29 cellular contexts compared by ENCODE assay signal in genomic region chr5:150295741-150296486, GRCh38. TPM values are rescaled to one million over a fixed set of nuclear protein-coding genes. Genes with fewer than 3 reads are reported as not detected.
A peak's percentile ranks its signal among the peaks of the same experiment; 100 is the strongest.
DNase-seq lines count a peak whose midpoint lies in the region; ATAC-seq, FAIRE-seq and TF ChIP-seq lines count a peak whose summit lies in the region.
"Had no signal": no experiment of that assay in that cellular context is flagged by ENCODE, and none has a peak within 500 bp of the region (broad histone marks: within the 10 kb centered on the region; RNA-seq: fewer than 3 reads in every experiment).

No MANE protein-coding gene starts in this region.

- H3K36me3 Mint-ChIP-seq in brain: no peaks in the 10 kb centered on the region
- H3K36me3 Mint-ChIP-seq in activated CD4-positive, alpha-beta memory T cell treated with anti-CD3 and anti-CD28 coated beads for 36 hours: no peaks in the 10 kb centered on the region
- H3K36me3 Mint-ChIP-seq: CD14-positive monocyte; IgD-negative memory B cell; natural killer cell treated with Interleukin-12 subunit alpha and Interleukin-12 subunit beta and Interleukin-15 and Interleukin-18, amount 100 ng/mL, for 72 hours; stimulated activated effector memory CD8-positive, alpha-beta T cell treated with anti-CD3 and anti-CD28 coated beads, Interleukin-12 subunit alpha, Interleukin-12 subunit beta, amount 100 ng/mL, for 72 hours had no signal

- CTCF ChIA-PET in A549 (lab: Yijun Ruan, JAX): interaction anchor here (0.6 to 1.9 kb wide), 9 partner anchors 23 to 133 kb away, joined by 3 to 13 read pairs (median 4); no protein-coding TSS in a partner anchor
- CTCF ChIA-PET in activated CD4-positive, alpha-beta memory T cell treated with anti-CD3 and anti-CD28 coated beads for 36 hours (lab: Charles Lee): no interaction called here

- H3K4me1 Mint-ChIP-seq in brain: peaks cover 70% of the 10 kb centered on the region
- no peaks in the 10 kb centered on the region for H3K4me1 Mint-ChIP-seq in activated CD4-positive, alpha-beta memory T cell treated with anti-CD3 and anti-CD28 coated beads for 36 hours (ENCODE audit: low read depth)
- H3K4me1 Mint-ChIP-seq: stimulated activated effector memory CD8-positive, alpha-beta T cell treated with anti-CD3 and anti-CD28 coated beads, Interleukin-12 subunit alpha, Interleukin-12 subunit beta, amount 100 ng/mL, for 72 hours had no signal

- peaks cover 0 to 2% (median 0%) of the 10 kb centered on the region in 5 experiments for H3K9me3 Mint-ChIP-seq in brain
- H3K9me3 Mint-ChIP-seq in activated CD4-positive, alpha-beta memory T cell treated with anti-CD3 and anti-CD28 coated beads for 36 hours: no peaks in the 10 kb centered on the region
- H3K9me3 Mint-ChIP-seq: CD14-positive monocyte; endodermal cell; IgD-negative memory B cell; natural killer cell treated with Interleukin-12 subunit alpha and Interleukin-12 subunit beta and Interleukin-15 and Interleukin-18, amount 100 ng/mL, for 72 hours; stimulated activated effector memory CD8-positive, alpha-beta T cell treated with anti-CD3 and anti-CD28 coated beads, Interleukin-12 subunit alpha, Interleukin-12 subunit beta, amount 100 ng/mL, for 72 hours had no signal

- intact Hi-C loops in head of caudate nucleus (cut with DNase I): no loop called here
- intact Hi-C loops in posterior vena cava (cut with DNase I): no loop called here
- intact Hi-C loops in activated CD4-positive, alpha-beta memory T cell treated with anti-CD3 and anti-CD28 coated beads for 36 hours (cut with micrococcal nuclease): no loop called here

- H3K9me3 ChIP-seq in A549: no peaks in the 10 kb centered on the region
- H3K9me3 ChIP-seq: MG63, thyroid gland had no signal

- no peak overlapping the region for H3K4me3 Mint-ChIP-seq in brain
- H3K4me3 Mint-ChIP-seq in activated CD4-positive, alpha-beta memory T cell treated with anti-CD3 and anti-CD28 coated beads for 36 hours: no peak overlapping the region
- H3K4me3 Mint-ChIP-seq: CD14-positive monocyte; endodermal cell; IgD-negative memory B cell; natural killer cell treated with Interleukin-12 subunit alpha and Interleukin-12 subunit beta and Interleukin-15 and Interleukin-18, amount 100 ng/mL, for 72 hours; stimulated activated effector memory CD8-positive, alpha-beta T cell treated with anti-CD3 and anti-CD28 coated beads, Interleukin-12 subunit alpha, Interleukin-12 subunit beta, amount 100 ng/mL, for 72 hours had no signal

- ATAC-seq in A549: no peak; a peak in 1 of 6 replicates
- no peak for ATAC-seq in GM18502 (IDR thresholded peaks at IDR 0.05; ENCODE audit: poor library complexity, unreplicated experiment)
- no peak for ATAC-seq in HG03039 (IDR thresholded peaks at IDR 0.05; ENCODE audit: unreplicated experiment)
- ATAC-seq: natural killer cell treated with Interleukin-12 subunit alpha and Interleukin-12 subunit beta and Interleukin-15 and Interleukin-18, amount 100 ng/mL, for 72 hours had no signal

- DNase-seq in A549 (ENCODE audit: low read depth in 1 of 2, low spot score in 1 of 2) (no peak), head of caudate nucleus (peak in 37 of 42 donors; percentile 42 to 89 (median 71)), posterior vena cava (ENCODE audit: low spot score) (peak; percentile 62), foreskin melanocyte (no peak)
- no peak for DNase-seq in activated CD4-positive, alpha-beta memory T cell treated with anti-CD3 and anti-CD28 coated beads for 36 hours
- DNase-seq: activated CD4-positive, alpha-beta T cell treated with anti-CD3 and anti-CD28 coated beads, Interleukin-2, amount 50 U/mL, for 1 hour; activated naive CD4-positive, alpha-beta T cell treated with Interleukin-2 at 50 U/mL for 16 hours; endodermal cell; mesendoderm; NCI-H146; NCI-H748 treated with DMSO at 0.1 percent for 48 hours; OCI-M1; SIG-M5; stimulated activated CD4-positive, alpha-beta T cell treated with anti-CD3 and anti-CD28 coated beads, Interleukin-15, amount 100 ng/mL, for 24 hours; T-helper 1 cell had no signal

- no peak for TF ChIP-seq RAD21 in A549 (conservative IDR thresholded peaks at IDR 0.05 in 1 of 2, IDR thresholded peaks at IDR 0.05 in 1 of 2)

- no peak for TF ChIP-seq POLR2A in A549 (IDR thresholded peaks at IDR 0.05; ENCODE audit: low read length)

- peak overlapping the region; percentile 74 to 87; a peak in 5 of 6 replicates for H3K27ac ChIP-seq in A549
- H3K27ac ChIP-seq: hepatocyte, thyroid gland had no signal

- POLR2A ChIA-PET in A549 (lab: Yijun Ruan, JAX): interaction anchor here (0.6 kb wide), 1 partner anchor 77 kb away, joined by 5 read pairs; no protein-coding TSS in a partner anchor
- POLR2A ChIA-PET in activated CD4-positive, alpha-beta memory T cell treated with anti-CD3 and anti-CD28 coated beads for 36 hours (lab: Charles Lee): no interaction called here

- H3K4me1 ChIP-seq in A549: peaks cover 57% of the 10 kb centered on the region
- H3K4me1 ChIP-seq: thyroid gland had no signal

- peak overlapping the region; percentile 64 for H3K4me2 ChIP-seq in A549

- TF ChIP-seq CTCF in A549 (IDR thresholded peaks at IDR 0.05): no peak
- no peak for TF ChIP-seq CTCF in brain (conservative IDR thresholded peaks at IDR 0.05)

- WGBS in A549 (ENCODE audit: missing lambda C conversion rate): 80% methylated on average over 17 of the region's 17 CpGs

- no peak for TF ChIP-seq EP300 in A549 (IDR thresholded peaks at IDR 0.05)

- H3K4me3 ChIP-seq in A549: no peak overlapping the region
- H3K4me3 ChIP-seq: hepatocyte, MG63, thyroid gland had no signal

- H3K27ac Mint-ChIP-seq in brain: peak overlapping the region; percentile 35 to 86 (median 53)
- no peak overlapping the region for H3K27ac Mint-ChIP-seq in activated CD4-positive, alpha-beta memory T cell treated with anti-CD3 and anti-CD28 coated beads for 36 hours
- H3K27ac Mint-ChIP-seq: endodermal cell; IgD-negative memory B cell; natural killer cell treated with Interleukin-12 subunit alpha and Interleukin-12 subunit beta and Interleukin-15 and Interleukin-18, amount 100 ng/mL, for 72 hours; stimulated activated effector memory CD8-positive, alpha-beta T cell treated with anti-CD3 and anti-CD28 coated beads, Interleukin-12 subunit alpha, Interleukin-12 subunit beta, amount 100 ng/mL, for 72 hours had no signal

- FAIRE-seq in A549 (lab: Jason Lieb, UNC): no peak
- FAIRE-seq: A204.1, H54, islet of Langerhans had no signal

- peaks cover 10% of the 10 kb centered on the region for H3K27me3 Mint-ChIP-seq in brain
- H3K27me3 Mint-ChIP-seq in activated CD4-positive, alpha-beta memory T cell treated with anti-CD3 and anti-CD28 coated beads for 36 hours: peaks cover 7% of the 10 kb centered on the region

TF ChIP-seq in A549, 52 proteins besides CTCF, POLR2A, EP300 and RAD21 (continues in another document):
- TF ChIP-seq KDM5A (IDR thresholded peaks at IDR 0.05): no peak
- TF ChIP-seq MAFK (IDR thresholded peaks at IDR 0.05; ENCODE audit: partially characterized antibody): no peak
- TF ChIP-seq MYC (IDR thresholded peaks at IDR 0.05; ENCODE audit: borderline replicate concordance, low read length): no peak
- no peak for TF ChIP-seq FOXS1 (CRISPR knock-in tag; IDR thresholded peaks at IDR 0.05)
- no peak for TF ChIP-seq ZNF302 (CRISPR knock-in tag; IDR thresholded peaks at IDR 0.05)
- TF ChIP-seq, protein P1, sequence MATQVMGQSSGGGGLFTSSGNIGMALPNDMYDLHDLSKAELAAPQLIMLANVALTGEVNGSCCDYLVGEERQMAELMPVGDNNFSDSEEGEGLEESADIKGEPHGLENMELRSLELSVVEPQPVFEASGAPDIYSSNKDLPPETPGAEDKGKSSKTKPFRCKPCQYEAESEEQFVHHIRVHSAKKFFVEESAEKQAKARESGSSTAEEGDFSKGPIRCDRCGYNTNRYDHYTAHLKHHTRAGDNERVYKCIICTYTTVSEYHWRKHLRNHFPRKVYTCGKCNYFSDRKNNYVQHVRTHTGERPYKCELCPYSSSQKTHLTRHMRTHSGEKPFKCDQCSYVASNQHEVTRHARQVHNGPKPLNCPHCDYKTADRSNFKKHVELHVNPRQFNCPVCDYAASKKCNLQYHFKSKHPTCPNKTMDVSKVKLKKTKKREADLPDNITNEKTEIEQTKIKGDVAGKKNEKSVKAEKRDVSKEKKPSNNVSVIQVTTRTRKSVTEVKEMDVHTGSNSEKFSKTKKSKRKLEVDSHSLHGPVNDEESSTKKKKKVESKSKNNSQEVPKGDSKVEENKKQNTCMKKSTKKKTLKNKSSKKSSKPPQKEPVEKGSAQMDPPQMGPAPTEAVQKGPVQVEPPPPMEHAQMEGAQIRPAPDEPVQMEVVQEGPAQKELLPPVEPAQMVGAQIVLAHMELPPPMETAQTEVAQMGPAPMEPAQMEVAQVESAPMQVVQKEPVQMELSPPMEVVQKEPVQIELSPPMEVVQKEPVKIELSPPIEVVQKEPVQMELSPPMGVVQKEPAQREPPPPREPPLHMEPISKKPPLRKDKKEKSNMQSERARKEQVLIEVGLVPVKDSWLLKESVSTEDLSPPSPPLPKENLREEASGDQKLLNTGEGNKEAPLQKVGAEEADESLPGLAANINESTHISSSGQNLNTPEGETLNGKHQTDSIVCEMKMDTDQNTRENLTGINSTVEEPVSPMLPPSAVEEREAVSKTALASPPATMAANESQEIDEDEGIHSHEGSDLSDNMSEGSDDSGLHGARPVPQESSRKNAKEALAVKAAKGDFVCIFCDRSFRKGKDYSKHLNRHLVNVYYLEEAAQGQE (IDR thresholded peaks at IDR 0.05): no peak
- TF ChIP-seq NR3C1 (IDR thresholded peaks at IDR 0.05): no peak
- no peak for TF ChIP-seq BHLHE40 (IDR thresholded peaks at IDR 0.05; ENCODE audit: low read depth, low read length)
- TF ChIP-seq NPAS2 (CRISPR knock-in tag; IDR thresholded peaks at IDR 0.05; ENCODE audit: borderline replicate concordance): no peak

RNA-seq across cellular contexts. Expression of gene CAMK2A, which starts 6.3 kb away (rescaled TPM):
- polyA plus RNA-seq in A549 (2011; rRNA removed) (0.09 and 0.19 TPM in 2 replicates), A549 (2017; fragmentation: RNase III; extraction: RNeasy Plus Mini Kit Qiagen cat#74134 plus additional on column Dnase treatment) (0.67 to 1.6 TPM (median 0.93 TPM) in 3 replicates), brain (ENCODE audit: insufficient read depth, low read depth, low replicate concordance) (116 TPM)
- 0.07 and 0.14 TPM in 2 replicates for polyA plus RNA-seq in A549 (2012; cell fraction: cytosol; rRNA removed)
- polyA plus RNA-seq in A549 (2012; cell fraction: nucleus; rRNA removed): 1.2 and 1.9 TPM in 2 replicates
- polyA minus RNA-seq in A549 (2011; rRNA and poly(A)+ RNA removed): 0.45 and 0.54 TPM in 2 replicates
- total RNA-seq in posterior vena cava: under 1 TPM; 0.23 to 0.29 TPM
- total RNA-seq in activated CD4-positive, alpha-beta memory T cell treated with anti-CD3 and anti-CD28 coated beads for 36 hours: not detected
- total RNA-seq: natural killer cell treated with Interleukin-12 subunit alpha and Interleukin-12 subunit beta and Interleukin-15 and Interleukin-18, amount 100 ng/mL, for 72 hours; thyroid gland had no signal
- polyA plus RNA-seq: CD14-positive monocyte, IgD-negative memory B cell had no signal

RNA-seq across cellular contexts. Expression of gene ARSI, which starts 6.8 kb away (rescaled TPM):
- 2.9 and 3.2 TPM in 2 replicates for polyA plus RNA-seq in A549 (2011; rRNA removed)
- 10.5 and 13.8 TPM in 2 replicates for polyA plus RNA-seq in A549 (2012; cell fraction: cytosol; rRNA removed)
- polyA plus RNA-seq in A549 (2012; cell fraction: nucleus; rRNA removed): 24.0 and 29.6 TPM in 2 replicates
- polyA plus RNA-seq in A549 (2017; fragmentation: RNase III; extraction: RNeasy Plus Mini Kit Qiagen cat#74134 plus additional on column Dnase treatment): 17.4 to 24.1 TPM (median 22.0 TPM) in 3 replicates
- polyA minus RNA-seq in A549 (2011; rRNA and poly(A)+ RNA removed): 3.4 and 5.7 TPM in 2 replicates
- 1.2 TPM for polyA plus RNA-seq in brain (ENCODE audit: insufficient read depth, low read depth, low replicate concordance)
- total RNA-seq in posterior vena cava: 1 to 10 TPM; 1.3 to 1.9 TPM
- total RNA-seq in activated CD4-positive, alpha-beta memory T cell treated with anti-CD3 and anti-CD28 coated beads for 36 hours: not detected
- total RNA-seq: natural killer cell treated with Interleukin-12 subunit alpha and Interleukin-12 subunit beta and Interleukin-15 and Interleukin-18, amount 100 ng/mL, for 72 hours had no signal
- polyA plus RNA-seq: aorta, CD14-positive monocyte, IgD-negative memory B cell had no signal

Comparison
In these comparisons a context has a peak if more than half of its experiments do, and no peak if none do; other contexts are left out.
1. DNase-seq: peak in head of caudate nucleus (37 of 42) and posterior vena cava (single experiment); none in A549 (0 of 2), activated CD4-positive, alpha-beta memory T cell treated with anti-CD3 and anti-CD28 coated beads for 36 hours (single experiment) and foreskin melanocyte (single experiment).